ENCODE assay signal across 8 cellular contexts in the genomic region with DNA sequence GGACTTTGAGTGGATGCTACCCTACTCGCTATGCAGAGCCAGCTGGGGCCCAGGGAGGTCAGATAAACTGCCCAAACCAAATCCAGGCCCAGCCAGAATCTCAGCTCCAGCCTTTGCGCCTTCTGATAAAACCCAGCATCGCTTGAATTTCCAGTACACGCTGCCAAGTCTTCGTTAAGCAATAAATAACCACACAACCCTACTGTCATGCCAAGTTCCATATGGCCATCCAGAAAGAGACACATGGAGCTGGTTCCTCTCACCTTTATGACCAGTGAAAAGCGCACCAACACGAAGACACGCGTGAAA. TPM values are rescaled to one million over a fixed set of nuclear protein-coding genes. Genes with fewer than 3 reads are reported as not detected.
DNase-seq lines count a peak whose midpoint lies in the region; ATAC-seq and TF ChIP-seq lines count a peak whose summit lies in the region.
"Not testable (repeated sequence)": the region's sequence is repeated elsewhere in the genome, so short reads cannot be mapped to it uniquely, and the experiment has no call there.

No MANE protein-coding gene starts in this region.

- H3K4ac ChIP-seq in IMR-90 (ENCODE audit: low read depth, low read length) = not testable (repeated sequence)

- H2BK5ac ChIP-seq in IMR-90 (ENCODE audit: low read depth, low read length, poor library complexity, severe bottlenecking) = not testable (repeated sequence)

- not testable (repeated sequence) for TF ChIP-seq EP300 in gastroesophageal sphincter (IDR thresholded peaks at IDR 0.05)

- H3K27me3 Mint-ChIP-seq in T-helper 1 cell treated with Interleukin-12 subunit alpha and Interleukin-12 subunit beta and Interleukin-4 antibody, amounts not matched to agents 30 μg/mL and 1 μg/mL, for 36 hours (ENCODE audit: low read depth); activated T-helper 17 cell treated with anti-CD3 and anti-CD28 coated beads, Interleukin-2, amount 50 U/mL, for 72 hours: not testable (repeated sequence)

- H2BK20ac ChIP-seq in IMR-90 (ENCODE audit: low read depth, low read length) = not testable (repeated sequence)

- peaks cover 99% of the 10 kb centered on the region for H3K79me2 ChIP-seq in mammary epithelial cell (ENCODE audit: insufficient read depth, low read length)

- H3K56ac ChIP-seq in IMR-90 (ENCODE audit: extremely low read depth, insufficient read depth, low read length) = not testable (repeated sequence)

- peaks cover 72 to 100% (median 100%) of the 10 kb centered on the region in 11 experiments; a peak in 21 of 22 replicates for H4K20me1 ChIP-seq in BLaER1 treated with 17β-estradiol and CSF1 and Interleukin-3, amounts not matched to agents 10 nM and 100 nM
- H4K20me1 ChIP-seq in IMR-90 (ENCODE audit: insufficient read depth, low read length) (peaks cover 94% of the 10 kb centered on the region), mammary epithelial cell (ENCODE audit: insufficient read depth, low read length) (peaks cover 28% of the 10 kb centered on the region)

- H3K4me3 Mint-ChIP-seq in T-helper 1 cell treated with Interleukin-12 subunit alpha and Interleukin-12 subunit beta and Interleukin-4 antibody, amounts not matched to agents 30 μg/mL and 1 μg/mL, for 36 hours = peak overlapping the region; percentile 17
- H3K4me3 Mint-ChIP-seq in activated T-helper 17 cell treated with anti-CD3 and anti-CD28 coated beads, Interleukin-2, amount 50 U/mL, for 72 hours = peak overlapping the region; percentile 90
- peak overlapping the region; percentile 99 for H3K4me3 Mint-ChIP-seq in stimulated activated effector memory CD8-positive, alpha-beta T cell treated with anti-CD3 and anti-CD28 coated beads, Interleukin-12 subunit alpha, Interleukin-12 subunit beta, amount 100 ng/mL, for 72 hours

- H3K9me3 ChIP-seq in BLaER1 treated with 17β-estradiol and CSF1 and Interleukin-3, amounts not matched to agents 10 nM and 100 nM (replicated peaks in 1 of 11); IMR-90 (ENCODE audit: control insufficient read depth, insufficient read depth, low read length); mammary epithelial cell (replicated peaks; ENCODE audit: insufficient read depth, low read length); gastroesophageal sphincter; muscle layer of colon (ENCODE audit: low read length): not testable (repeated sequence)

- H2AFZ ChIP-seq in IMR-90 (replicated peaks; ENCODE audit: low read length, poor library complexity); mammary epithelial cell (ENCODE audit: low read depth, low read length): not testable (repeated sequence)

- not testable (repeated sequence) for H4K8ac ChIP-seq in IMR-90 (ENCODE audit: low read depth in 2 of 2, low read length in 2 of 2)

- not testable (repeated sequence) for BruUV-seq in IMR-90 (replicated peaks; lab: Mats Ljungman, UMichigan); mammary epithelial cell (replicated peaks; lab: Mats Ljungman, UMichigan)

- in situ Hi-C loops in IMR-90 (cut with MboI; ENCODE audit: low sequenced_read_pairs); mammary epithelial cell (cut with MboI; ENCODE audit: low sequenced_read_pairs in 2 of 2): not testable (repeated sequence)

- not testable (repeated sequence) for H4K91ac ChIP-seq in IMR-90 (ENCODE audit: insufficient read depth, low read depth, low read length)

- H3K18ac ChIP-seq in IMR-90 (ENCODE audit: low read depth, low read length) = not testable (repeated sequence)

- peaks cover 40% of the 10 kb centered on the region for H3K36me3 Mint-ChIP-seq in T-helper 1 cell treated with Interleukin-12 subunit alpha and Interleukin-12 subunit beta and Interleukin-4 antibody, amounts not matched to agents 30 μg/mL and 1 μg/mL, for 36 hours (ENCODE audit: low read depth)
- peaks cover 99% of the 10 kb centered on the region for H3K36me3 Mint-ChIP-seq in activated T-helper 17 cell treated with anti-CD3 and anti-CD28 coated beads, Interleukin-2, amount 50 U/mL, for 72 hours (ENCODE audit: low read depth)
- H3K36me3 Mint-ChIP-seq in stimulated activated effector memory CD8-positive, alpha-beta T cell treated with anti-CD3 and anti-CD28 coated beads, Interleukin-12 subunit alpha, Interleukin-12 subunit beta, amount 100 ng/mL, for 72 hours = peaks cover 100% of the 10 kb centered on the region

- peaks cover 80 to 92% (median 86%) of the 10 kb centered on the region in 10 experiments for H3K4me1 ChIP-seq in BLaER1 treated with 17β-estradiol and CSF1 and Interleukin-3, amounts not matched to agents 10 nM and 100 nM
- peaks cover 16% of the 10 kb centered on the region for H3K4me1 ChIP-seq in IMR-90 (ENCODE audit: control insufficient read depth, insufficient read depth, low read length)
- H3K4me1 ChIP-seq in mammary epithelial cell (ENCODE audit: insufficient read depth, low read length) = peaks cover 45% of the 10 kb centered on the region
- H3K4me1 ChIP-seq in gastroesophageal sphincter = peaks cover 0 to 69% (median 9%) of the 10 kb centered on the region in 3 donors
- H3K4me1 ChIP-seq in muscle layer of colon (ENCODE audit: insufficient read depth, low read length) = peaks cover 33% of the 10 kb centered on the region

- not testable (repeated sequence) for H3K27me3 ChIP-seq in BLaER1 treated with 17β-estradiol and CSF1 and Interleukin-3, amounts not matched to agents 10 nM and 100 nM; IMR-90 (ENCODE audit: control insufficient read depth, insufficient read depth, low read length); mammary epithelial cell (ENCODE audit: insufficient read depth, low read length); gastroesophageal sphincter; muscle layer of colon (ENCODE audit: control insufficient read depth in 1 of 2, insufficient read depth in 2 of 2, low read length in 2 of 2)

- dilution Hi-C loops in IMR-90 (cut with HindIII; ENCODE audit: low sequenced_read_pairs, unreplicated experiment); mammary epithelial cell (cut with HindIII; ENCODE audit: low sequenced_read_pairs): not testable (repeated sequence)

- H3K9me3 Mint-ChIP-seq in T-helper 1 cell treated with Interleukin-12 subunit alpha and Interleukin-12 subunit beta and Interleukin-4 antibody, amounts not matched to agents 30 μg/mL and 1 μg/mL, for 36 hours; activated T-helper 17 cell treated with anti-CD3 and anti-CD28 coated beads, Interleukin-2, amount 50 U/mL, for 72 hours; stimulated activated effector memory CD8-positive, alpha-beta T cell treated with anti-CD3 and anti-CD28 coated beads, Interleukin-12 subunit alpha, Interleukin-12 subunit beta, amount 100 ng/mL, for 72 hours: not testable (repeated sequence)

- H3K4me3 ChIP-seq in BLaER1 treated with 17β-estradiol and CSF1 and Interleukin-3, amounts not matched to agents 10 nM and 100 nM = peak overlapping the region in 6 of 10 experiments; percentile 7 to 48 (median 34); a peak in 7 of 20 replicates
- not testable (repeated sequence) for H3K4me3 ChIP-seq in IMR-90 (ENCODE audit: insufficient read depth, low read depth, low read length); mammary epithelial cell (replicated peaks in 1 of 3; ENCODE audit: insufficient read depth in 1 of 3, low read depth in 2 of 3, low read length in 3 of 3); gastroesophageal sphincter; muscle layer of colon (ENCODE audit: low read depth in 1 of 2, low read length in 2 of 2)

- intact Hi-C loops in IMR-90 (cut with micrococcal nuclease); mammary epithelial cell (cut with micrococcal nuclease): not testable (repeated sequence)

- not testable (repeated sequence) for TF ChIP-seq RAD21 in IMR-90 (IDR thresholded peaks at IDR 0.05; ENCODE audit: low read length)

- CTCF ChIA-PET in IMR-90 (lab: Yijun Ruan, JAX) = interaction anchor here (1.5 kb wide), 1 partner anchor 14 kb away, joined by 4 read pairs; no protein-coding TSS in a partner anchor
- CTCF ChIA-PET in mammary epithelial cell (lab: Charles Lee; ENCODE audit: low non-redundant PET) = not testable (repeated sequence)

- peak overlapping the region; percentile 79 to 100 (median 92) for H3K4me2 ChIP-seq in BLaER1 treated with 17β-estradiol and CSF1 and Interleukin-3, amounts not matched to agents 10 nM and 100 nM
- not testable (repeated sequence) for H3K4me2 ChIP-seq in IMR-90 (ENCODE audit: low read depth, low read length)
- peak overlapping the region; percentile 36 for H3K4me2 ChIP-seq in mammary epithelial cell (ENCODE audit: insufficient read depth, low read depth, low read length)

- not testable (repeated sequence) for H2BK15ac ChIP-seq in IMR-90 (ENCODE audit: low read depth, low read length)

- not testable (repeated sequence) for H3K27ac Mint-ChIP-seq in T-helper 1 cell treated with Interleukin-12 subunit alpha and Interleukin-12 subunit beta and Interleukin-4 antibody, amounts not matched to agents 30 μg/mL and 1 μg/mL, for 36 hours; activated T-helper 17 cell treated with anti-CD3 and anti-CD28 coated beads, Interleukin-2, amount 50 U/mL, for 72 hours
- peak overlapping the region; percentile 97 for H3K27ac Mint-ChIP-seq in stimulated activated effector memory CD8-positive, alpha-beta T cell treated with anti-CD3 and anti-CD28 coated beads, Interleukin-12 subunit alpha, Interleukin-12 subunit beta, amount 100 ng/mL, for 72 hours

- H3K27ac ChIP-seq in BLaER1 treated with 17β-estradiol and CSF1 and Interleukin-3, amounts not matched to agents 10 nM and 100 nM; IMR-90 (ENCODE audit: insufficient read depth, low read length); mammary epithelial cell (ENCODE audit: insufficient read depth, low read depth, low read length): not testable (repeated sequence)
- H3K27ac ChIP-seq in gastroesophageal sphincter (peak overlapping the region in 3 of 4 donors; percentile 17 to 48 (median 35)), muscle layer of colon (ENCODE audit: low read depth, low read length) (peak overlapping the region; percentile 90)

- H3K9ac ChIP-seq in BLaER1 treated with 17β-estradiol and CSF1 and Interleukin-3, amounts not matched to agents 10 nM and 100 nM = peak overlapping the region in 6 of 11 experiments; percentile 32 to 70 (median 58); a peak in 8 of 22 replicates
- not testable (repeated sequence) for H3K9ac ChIP-seq in IMR-90 (ENCODE audit: low read depth, low read length); mammary epithelial cell (ENCODE audit: insufficient read depth, low read length); muscle layer of colon (ENCODE audit: low read length)

- H3K4me1 Mint-ChIP-seq in T-helper 1 cell treated with Interleukin-12 subunit alpha and Interleukin-12 subunit beta and Interleukin-4 antibody, amounts not matched to agents 30 μg/mL and 1 μg/mL, for 36 hours (ENCODE audit: low read depth) = peaks cover 51% of the 10 kb centered on the region
- H3K4me1 Mint-ChIP-seq in activated T-helper 17 cell treated with anti-CD3 and anti-CD28 coated beads, Interleukin-2, amount 50 U/mL, for 72 hours = peaks cover 14% of the 10 kb centered on the region
- H3K4me1 Mint-ChIP-seq in stimulated activated effector memory CD8-positive, alpha-beta T cell treated with anti-CD3 and anti-CD28 coated beads, Interleukin-12 subunit alpha, Interleukin-12 subunit beta, amount 100 ng/mL, for 72 hours = peaks cover 74% of the 10 kb centered on the region

- TF ChIP-seq CTCF in IMR-90 (conservative IDR thresholded peaks at IDR 0.05; ENCODE audit: low read depth, low read length); mammary epithelial cell (conservative IDR thresholded peaks at IDR 0.05 in 1 of 2, IDR thresholded peaks at IDR 0.05 in 1 of 2; ENCODE audit: extremely low read depth in 1 of 2, insufficient read depth in 1 of 2, low read depth in 1 of 2, low read length in 2 of 2); gastroesophageal sphincter (IDR thresholded peaks at IDR 0.05): not testable (repeated sequence)

- not testable (repeated sequence) for TF ChIP-seq POLR2A in IMR-90 (IDR thresholded peaks at IDR 0.05; ENCODE audit: low read depth, low read length); gastroesophageal sphincter (IDR thresholded peaks at IDR 0.05)

- H2AK5ac ChIP-seq in IMR-90 (ENCODE audit: low read depth, low read length) = not testable (repeated sequence)

- no CpG with 5 or more reads among the region's 9 CpGs for WGBS in IMR-90 (ENCODE audit: extremely low coverage in 2 of 2, insufficient read length in 1 of 2), 2 experiments
- 93% methylated on average over 8 of the region's 9 CpGs for WGBS in mammary epithelial cell (ENCODE audit: low coverage, missing lambda C conversion rate)
- 87 to 88% methylated on average over 4 to 7 of the region's 9 CpGs for WGBS in gastroesophageal sphincter (ENCODE audit: low coverage in 1 of 2), 2 donors

- POLR2A ChIA-PET in IMR-90 (lab: Charles Lee; ENCODE audit: unreplicated experiment) = not testable (repeated sequence)

- H4K5ac ChIP-seq in IMR-90 (ENCODE audit: low read depth, low read length) = not testable (repeated sequence)

- DNase-seq in IMR-90; stimulated activated effector memory CD8-positive, alpha-beta T cell treated with anti-CD3 and anti-CD28 coated beads, Interleukin-12 subunit alpha, Interleukin-12 subunit beta, amount 100 ng/mL, for 72 hours (ENCODE audit: low spot score in 2 of 2): not testable (repeated sequence)
- DNase-seq in mammary epithelial cell = peak; percentile 0

- ATAC-seq in IMR-90 (ENCODE audit: low read depth); activated T-helper 17 cell treated with anti-CD3 and anti-CD28 coated beads, Interleukin-2, amount 50 U/mL, for 72 hours (replicated peaks); gastroesophageal sphincter; stimulated activated effector memory CD8-positive, alpha-beta T cell treated with anti-CD3 and anti-CD28 coated beads, Interleukin-12 subunit alpha, Interleukin-12 subunit beta, amount 100 ng/mL, for 72 hours: not testable (repeated sequence)

- peaks cover 3 to 81% of the 10 kb centered on the region in 2 experiments; a peak in 3 of 4 replicates for H3K79me1 ChIP-seq in IMR-90 (ENCODE audit: low read depth in 1 of 2, low read length in 2 of 2)

- peaks cover 0 to 96% (median 69%) of the 10 kb centered on the region in 11 experiments; a peak in 18 of 22 replicates for H3K36me3 ChIP-seq in BLaER1 treated with 17β-estradiol and CSF1 and Interleukin-3, amounts not matched to agents 10 nM and 100 nM
- peaks cover 23% of the 10 kb centered on the region for H3K36me3 ChIP-seq in IMR-90 (ENCODE audit: control insufficient read depth, insufficient read depth, low read length)
- H3K36me3 ChIP-seq in mammary epithelial cell (ENCODE audit: insufficient read depth, low read length) = peaks cover 33% of the 10 kb centered on the region
- H3K36me3 ChIP-seq in gastroesophageal sphincter; muscle layer of colon (ENCODE audit: insufficient read depth, low read length): not testable (repeated sequence)

- H3K9me1 ChIP-seq in IMR-90 (ENCODE audit: insufficient read depth, low read length) = peaks cover 15% of the 10 kb centered on the region

- 0 out of 2 replicates have a peak overlapping the region, but pooled peaks have one; percentile 16 for H3K23ac ChIP-seq in IMR-90 (ENCODE audit: low read depth, low read length)

- H2AK9ac ChIP-seq in IMR-90 (replicated peaks; ENCODE audit: low read depth, low read length, poor library complexity) = not testable (repeated sequence)

- not testable (repeated sequence) for H3K14ac ChIP-seq in IMR-90 (replicated peaks; ENCODE audit: low read depth, low read length)

- not testable (repeated sequence) for H2BK120ac ChIP-seq in IMR-90 (ENCODE audit: low read depth, low read length)

RNA-seq across cellular contexts. Expression of gene SLC7A5, which starts 6.0 kb away (rescaled TPM):
- total RNA-seq in IMR-90 (2012; rRNA removed) (11.3 and 13.6 TPM in 2 replicates), mammary epithelial cell (1,000 to 10,000 TPM; 1,822 to 2,475 TPM), gastroesophageal sphincter (10 to 100 TPM in 1 of 4 donors, 1 to 10 TPM in 3; 3.1 to 10.4 (median 6.0) TPM)
- polyA plus RNA-seq in IMR-90 (2012; rRNA removed) (87.9 and 101 TPM in 2 replicates), mammary epithelial cell (680 TPM)
- polyA plus RNA-seq in IMR-90 (2012; cell fraction: cytosol; rRNA removed) = 70.4 and 146 TPM in 2 replicates
- polyA plus RNA-seq in IMR-90 (2012; cell fraction: nucleus; rRNA removed; ENCODE audit: low replicate concordance) = 88.7 and 147 TPM in 2 replicates
- 100 to 1,000 TPM; 130 to 233 TPM for total RNA-seq in activated T-helper 17 cell treated with anti-CD3 and anti-CD28 coated beads, Interleukin-2, amount 50 U/mL, for 72 hours
- 936 TPM for polyA minus RNA-seq in mammary epithelial cell

Comparison
In these comparisons a context has a peak if more than half of its experiments do, and no peak if none do; other contexts are left out.
1. H3K4me3 Mint-ChIP-seq: peak in every context shown above with its lines; median percentile 99 in stimulated activated effector memory CD8-positive, alpha-beta T cell treated with anti-CD3 and anti-CD28 coated beads, Interleukin-12 subunit alpha, Interleukin-12 subunit beta, amount 100 ng/mL, for 72 hours; 90 in activated T-helper 17 cell treated with anti-CD3 and anti-CD28 coated beads, Interleukin-2, amount 50 U/mL, for 72 hours; 17 in T-helper 1 cell treated with Interleukin-12 subunit alpha and Interleukin-12 subunit beta and Interleukin-4 antibody, amounts not matched to agents 30 μg/mL and 1 μg/mL, for 36 hours.